ENCODE assay signal across 25 cellular contexts in genomic region chr6:101433141-101433540, GRCh38. TPM values are rescaled to one million over a fixed set of nuclear protein-coding genes. Genes with fewer than 3 reads are reported as not detected.
"Had no signal": no experiment of that assay in that cellular context is flagged by ENCODE, and none has a peak within 500 bp of the region (broad histone marks: within the 10 kb centered on the region; RNA-seq: fewer than 3 reads in every experiment).

No MANE protein-coding gene starts in this region.

- H3K36me3 ChIP-seq: colonic mucosa, esophagus muscularis mucosa, esophagus squamous epithelium, gastrocnemius medialis, gastroesophageal sphincter, heart left ventricle, heart right ventricle had no signal

- H3K4me3 ChIP-seq: colonic mucosa, coronary artery, dorsolateral prefrontal cortex, esophagus muscularis mucosa, esophagus squamous epithelium, gastrocnemius medialis, gastroesophageal sphincter, heart left ventricle, heart right ventricle had no signal

- DNase-seq: colonic mucosa; cortex of kidney; dermis blood vessel endothelial cell; dorsolateral prefrontal cortex; effector CD4-positive, alpha-beta T cell; effector CD8-positive, alpha-beta T cell; effector memory CD4-positive, alpha-beta T cell; effector memory CD8-positive, alpha-beta T cell; endodermal cell; erythroblast; esophagus squamous epithelium; foreskin fibroblast; foreskin keratinocyte; foreskin melanocyte; gastrocnemius medialis; glutamatergic neuron; head of caudate nucleus; heart left ventricle; heart right ventricle had no signal

- H3K27me3 ChIP-seq: colonic mucosa, dorsolateral prefrontal cortex, esophagus muscularis mucosa, foreskin keratinocyte, gastrocnemius medialis, gastroesophageal sphincter, heart left ventricle, heart right ventricle had no signal

- H3K4me1 ChIP-seq: colonic mucosa, foreskin keratinocyte, gastrocnemius medialis, gastroesophageal sphincter had no signal

- H3K9me3 ChIP-seq: colonic mucosa, esophagus muscularis mucosa, esophagus squamous epithelium, gastrocnemius medialis, gastroesophageal sphincter, heart left ventricle, heart right ventricle had no signal

- H3K27ac ChIP-seq: colonic mucosa, coronary artery, dorsolateral prefrontal cortex, epithelial cell of prostate, esophagus muscularis mucosa, esophagus squamous epithelium, foreskin keratinocyte, gastrocnemius medialis, gastroesophageal sphincter, heart left ventricle, heart right ventricle had no signal

RNA-seq across cellular contexts. Expression of gene GRIK2, which starts 39.6 kb away (rescaled TPM):
- total RNA-seq: dermis microvascular lymphatic vessel endothelial cell, endothelial cell of umbilical vein, foreskin keratinocyte had no signal
- polyA plus RNA-seq: endothelial cell of umbilical vein, foreskin keratinocyte had no signal
